28 cellular contexts compared by ENCODE assay signal in genomic region chr2:122156101-122156500, GRCh38.
A peak's percentile ranks its signal among the peaks of the same experiment; 100 is the strongest.
DNase-seq lines count a peak whose midpoint lies in the region; ATAC-seq and TF ChIP-seq lines count a peak whose summit lies in the region.
"Had no signal": no experiment of that assay in that cellular context is flagged by ENCODE, and none has a peak within 500 bp of the region (broad histone marks: within the 10 kb centered on the region; RNA-seq: fewer than 3 reads in every experiment).

No MANE protein-coding gene starts in this region.

- ATAC-seq in HG02798 (IDR thresholded peaks at IDR 0.05; ENCODE audit: poor library complexity, unreplicated experiment) (no peak), left lobe of liver (no peak)
- ATAC-seq: activated CD8-positive, alpha-beta T cell treated with anti-CD3 and anti-CD28 coated beads, Interleukin-2, amount 10 ng/mL, durations not matched to agents 7 days and 5 days; HepG2; natural killer cell treated with Interleukin-12 subunit alpha and Interleukin-12 subunit beta and Interleukin-15 and Interleukin-18, amount 100 ng/mL, for 72 hours; pancreas; stimulated activated naive B cell treated with anti-CD40 and anti-IgM and Interleukin-4, amounts not matched to agents 10 μg/mL and 1 μg/mL and 100 μg/mL, for 72 hours; upper lobe of right lung had no signal

- H3K27ac Mint-ChIP-seq in glutamatergic neuron (ENCODE audit: unreplicated experiment) = peak overlapping the region; percentile 81
- peak overlapping the region; percentile 12 for H3K27ac Mint-ChIP-seq in type B pancreatic cell
- H3K27ac Mint-ChIP-seq: activated CD8-positive, alpha-beta T cell treated with anti-CD3 and anti-CD28 coated beads, Interleukin-2, amount 10 ng/mL, durations not matched to agents 7 days and 5 days; activated naive CD4-positive, alpha-beta T cell treated with anti-CD3 and anti-CD28 coated beads for 36 hours; CD4-positive, alpha-beta memory T cell; H9; natural killer cell treated with Interleukin-12 subunit alpha and Interleukin-12 subunit beta and Interleukin-15 and Interleukin-18, amount 100 ng/mL, for 72 hours; stimulated activated naive B cell treated with anti-CD40 and anti-IgM and Interleukin-4, amounts not matched to agents 10 μg/mL and 1 μg/mL and 100 μg/mL, for 72 hours; T-helper 2 cell treated with Interferon-gamma antibody and Interleukin-4, amounts not matched to agents 5 μg/mL and 100 μg/mL, for 36 hours had no signal

- peak overlapping the region; percentile 2 for H3K4me3 Mint-ChIP-seq in glutamatergic neuron (ENCODE audit: unreplicated experiment)
- H3K4me3 Mint-ChIP-seq in type B pancreatic cell = no peak overlapping the region
- H3K4me3 Mint-ChIP-seq: activated CD8-positive, alpha-beta T cell treated with anti-CD3 and anti-CD28 coated beads, Interleukin-2, amount 10 ng/mL, durations not matched to agents 7 days and 5 days; activated naive CD4-positive, alpha-beta T cell treated with anti-CD3 and anti-CD28 coated beads for 36 hours; CD4-positive, alpha-beta memory T cell; H9; natural killer cell treated with Interleukin-12 subunit alpha and Interleukin-12 subunit beta and Interleukin-15 and Interleukin-18, amount 100 ng/mL, for 72 hours; stimulated activated naive B cell treated with anti-CD40 and anti-IgM and Interleukin-4, amounts not matched to agents 10 μg/mL and 1 μg/mL and 100 μg/mL, for 72 hours; T-helper 2 cell treated with Interferon-gamma antibody and Interleukin-4, amounts not matched to agents 5 μg/mL and 100 μg/mL, for 36 hours had no signal

- H3K27me3 Mint-ChIP-seq in glutamatergic neuron (ENCODE audit: unreplicated experiment) (peaks cover 7% of the 10 kb centered on the region), type B pancreatic cell (peaks cover 5% of the 10 kb centered on the region)

- no peak overlapping the region for H3K27ac ChIP-seq in coronary artery
- H3K27ac ChIP-seq: pancreas, upper lobe of right lung, WERI-Rb-1 had no signal

- DNase-seq in NCI-H146 (lab: John Stamatoyannopoulos, UW) (peak; percentile 11), NCI-H146 treated with DMSO at 0.1 percent for 48 hours (lab: John Stamatoyannopoulos, UW; ENCODE audit: unreplicated experiment) (no peak), NB4 (ENCODE audit: low read depth) (peak; percentile 9), glutamatergic neuron (peak; percentile 33), type B pancreatic cell (ENCODE audit: extremely low spot score, unreplicated experiment) (no peak), coronary artery (ENCODE audit: low spot score) (no peak), left lobe of liver (ENCODE audit: low spot score) (no peak)
- DNase-seq: 8988T; activated CD4-positive, alpha-beta T cell treated with anti-CD3 and anti-CD28 coated beads for 4 hours; activated CD8-positive, alpha-beta T cell treated with anti-CD3 and anti-CD28 coated beads, Interleukin-2, amount 10 ng/mL, durations not matched to agents 7 days and 5 days; activated naive CD4-positive, alpha-beta T cell treated with anti-CD3 and anti-CD28 coated beads for 36 hours; CD4-positive, alpha-beta memory T cell; H9; NCI-H1092 treated with DMSO at 0.1 percent for 48 hours; NCI-H2029; NCI-H526; pancreas; retina; SHP77 treated with DMSO at 0.1 percent for 48 hours; small intestine; stimulated activated naive B cell treated with anti-CD40 and anti-IgM and Interleukin-4, amounts not matched to agents 10 μg/mL and 1 μg/mL and 100 μg/mL, for 72 hours; upper lobe of right lung; WERI-Rb-1 had no signal

- H3K4me1 Mint-ChIP-seq in glutamatergic neuron (ENCODE audit: low read depth, unreplicated experiment) (peaks cover 15% of the 10 kb centered on the region), type B pancreatic cell (ENCODE audit: unreplicated experiment) (peaks cover 12% of the 10 kb centered on the region)
- H3K4me1 Mint-ChIP-seq: CD4-positive, alpha-beta memory T cell; stimulated activated naive B cell treated with anti-CD40 and anti-IgM and Interleukin-4, amounts not matched to agents 10 μg/mL and 1 μg/mL and 100 μg/mL, for 72 hours had no signal

- H3K4me3 ChIP-seq in NB4 (ENCODE audit: low read depth, low read length) (no peak overlapping the region), coronary artery (no peak overlapping the region)
- H3K4me3 ChIP-seq: lung, pancreas, upper lobe of right lung had no signal

- H3K36me3 Mint-ChIP-seq in glutamatergic neuron (ENCODE audit: unreplicated experiment) (no peaks in the 10 kb centered on the region), type B pancreatic cell (no peaks in the 10 kb centered on the region)
- H3K36me3 Mint-ChIP-seq: CD4-positive, alpha-beta memory T cell; natural killer cell treated with Interleukin-12 subunit alpha and Interleukin-12 subunit beta and Interleukin-15 and Interleukin-18, amount 100 ng/mL, for 72 hours; stimulated activated naive B cell treated with anti-CD40 and anti-IgM and Interleukin-4, amounts not matched to agents 10 μg/mL and 1 μg/mL and 100 μg/mL, for 72 hours had no signal

- H3K9me3 Mint-ChIP-seq in glutamatergic neuron (ENCODE audit: unreplicated experiment) (peaks cover 7% of the 10 kb centered on the region), type B pancreatic cell (no peaks in the 10 kb centered on the region)
- H3K9me3 Mint-ChIP-seq: activated naive CD4-positive, alpha-beta T cell treated with anti-CD3 and anti-CD28 coated beads for 36 hours; H9; T-helper 2 cell treated with Interferon-gamma antibody and Interleukin-4, amounts not matched to agents 5 μg/mL and 100 μg/mL, for 36 hours had no signal

- TF ChIP-seq CTCF in NB4 (IDR thresholded peaks at IDR 0.05; ENCODE audit: low read depth, low read length) (no peak), glutamatergic neuron (IDR thresholded peaks at IDR 0.05; ENCODE audit: partially characterized antibody, unreplicated experiment) (no peak), type B pancreatic cell (conservative IDR thresholded peaks at IDR 0.05) (no peak), coronary artery (IDR thresholded peaks at IDR 0.05) (no peak)

- TF ChIP-seq POLR2A in NB4 (IDR thresholded peaks at IDR 0.05; ENCODE audit: extremely low read depth, insufficient read length) = no peak

Comparison
In these comparisons a context has a peak if more than half of its experiments do, and no peak if none do; other contexts are left out.
1. DNase-seq: peak in NCI-H146 (single experiment), NB4 (single experiment) and glutamatergic neuron (single experiment); none in NCI-H146 treated with DMSO at 0.1 percent for 48 hours (single experiment), type B pancreatic cell (single experiment), coronary artery (single experiment) and left lobe of liver (single experiment).